10 cellular contexts compared by ENCODE assay signal in the genomic region with DNA sequence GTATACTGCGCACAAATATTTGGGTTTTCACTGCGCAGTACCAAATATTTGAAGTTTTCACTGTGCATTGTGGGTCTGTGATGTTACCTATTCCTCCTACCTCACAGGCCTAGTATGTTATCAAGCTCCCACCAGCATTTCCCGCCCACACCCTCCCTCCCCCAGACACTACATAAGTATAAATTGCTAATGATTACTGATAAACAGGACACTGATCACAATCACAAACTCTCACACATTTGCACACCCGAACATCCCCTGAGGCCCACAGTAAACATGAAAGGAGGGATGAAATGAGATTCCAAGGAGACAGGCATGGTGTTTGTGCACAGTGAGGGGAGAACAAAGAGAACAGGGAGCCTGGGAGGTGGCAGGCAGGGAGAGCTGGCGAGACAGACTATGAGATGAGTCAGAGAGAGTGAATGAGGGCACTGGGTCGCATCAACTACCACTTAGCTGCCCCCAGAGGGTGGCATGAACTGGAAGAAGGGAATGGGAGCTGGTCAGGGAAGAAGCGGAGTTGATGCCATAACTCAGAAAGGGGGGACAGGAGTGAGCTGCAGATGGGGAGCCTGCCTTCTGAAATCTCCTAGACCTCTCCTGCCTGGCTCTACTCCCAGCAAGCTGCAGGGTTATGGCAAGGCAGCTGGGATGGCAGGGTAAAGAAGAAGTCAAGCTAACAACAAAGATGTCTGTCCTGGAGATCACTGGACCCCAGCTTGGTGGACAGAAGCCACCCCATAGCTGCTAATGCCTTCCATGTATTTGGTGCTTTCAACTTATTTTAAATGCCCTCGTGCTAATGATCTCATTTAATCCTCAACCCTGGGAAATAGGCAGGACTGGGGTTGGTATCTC. TPM values are rescaled to one million over a fixed set of nuclear protein-coding genes. Genes with fewer than 3 reads are reported as not detected.
DNase-seq lines count a peak whose midpoint lies in the region; ATAC-seq and TF ChIP-seq lines count a peak whose summit lies in the region.
"Had no signal": no experiment of that assay in that cellular context is flagged by ENCODE, and none has a peak within 500 bp of the region (broad histone marks: within the 10 kb centered on the region; RNA-seq: fewer than 3 reads in every experiment).

No MANE protein-coding gene starts in this region.

- H3K27ac Mint-ChIP-seq in chondrocyte (ENCODE audit: unreplicated experiment) (peak overlapping the region; percentile 62), nephron progenitor cell (peak overlapping the region; percentile 68)

- H3K36me3 Mint-ChIP-seq in chondrocyte (ENCODE audit: low read depth) (peaks cover 6% of the 10 kb centered on the region), nephron progenitor cell (ENCODE audit: low read depth) (peaks cover 61% of the 10 kb centered on the region)
- H3K36me3 Mint-ChIP-seq: CD4-positive, alpha-beta memory T cell had no signal

- peak overlapping the region; percentile 7 for H3K4me3 Mint-ChIP-seq in chondrocyte (ENCODE audit: unreplicated experiment)
- peak overlapping the region; percentile 69 for H3K4me3 Mint-ChIP-seq in nephron progenitor cell

- H3K9ac ChIP-seq in BLaER1 treated with 17β-estradiol and CSF1 and Interleukin-3, amounts not matched to agents 10 nM and 100 nM = 0 out of 22 replicates have a peak overlapping the region, but pooled peaks of 2 of the 11 experiments have one; percentile 0 to 24

- 0 out of 22 replicates have a peak overlapping the region, but pooled peaks of 1 of the 11 experiments have one; percentile 0 for H3K27ac ChIP-seq in BLaER1 treated with 17β-estradiol and CSF1 and Interleukin-3, amounts not matched to agents 10 nM and 100 nM
- H3K27ac ChIP-seq in WERI-Rb-1 = no peak overlapping the region

- H3K4me3 ChIP-seq in BLaER1 treated with 17β-estradiol and CSF1 and Interleukin-3, amounts not matched to agents 10 nM and 100 nM = no peak overlapping the region
- no peak overlapping the region for H3K4me3 ChIP-seq in WERI-Rb-1 (ENCODE audit: low read depth, low read length)

- peaks cover 49 to 64% (median 55%) of the 10 kb centered on the region in 10 experiments for H3K4me1 ChIP-seq in BLaER1 treated with 17β-estradiol and CSF1 and Interleukin-3, amounts not matched to agents 10 nM and 100 nM

- peak; percentile 71 for DNase-seq in M059J (ENCODE audit: low read depth)
- DNase-seq in chondrocyte (ENCODE audit: low spot score) = no peak
- DNase-seq in nephron progenitor cell = no peak
- DNase-seq in NCI-H1092 (lab: John Stamatoyannopoulos, UW) = no peak
- no peak for DNase-seq in WERI-Rb-1
- DNase-seq: CD4-positive, alpha-beta memory T cell; stimulated activated naive CD4-positive, alpha-beta T cell treated with Interleukin-2 at 50 U/mL for 16 hours had no signal

- TF ChIP-seq CTCF in chondrocyte (IDR thresholded peaks at IDR 0.05) = no peak
- TF ChIP-seq CTCF in nephron progenitor cell (IDR thresholded peaks at IDR 0.05) = no peak
- TF ChIP-seq CTCF in WERI-Rb-1 (IDR thresholded peaks at IDR 0.05; ENCODE audit: low read depth, low read length) = no peak

- H3K9me3 ChIP-seq in BLaER1 treated with 17β-estradiol and CSF1 and Interleukin-3, amounts not matched to agents 10 nM and 100 nM (replicated peaks in 1 of 11) = no peaks in the 10 kb centered on the region
- no peaks in the 10 kb centered on the region for H3K9me3 ChIP-seq in WERI-Rb-1 (ENCODE audit: severe bottlenecking)

- ATAC-seq in GM18909 (IDR thresholded peaks at IDR 0.05; ENCODE audit: poor library complexity, unreplicated experiment) (no peak), HG03095 (IDR thresholded peaks at IDR 0.05; ENCODE audit: unreplicated experiment) (no peak)

- peaks cover 0 to 71% (median 21%) of the 10 kb centered on the region in 11 experiments; a peak in 13 of 22 replicates for H4K20me1 ChIP-seq in BLaER1 treated with 17β-estradiol and CSF1 and Interleukin-3, amounts not matched to agents 10 nM and 100 nM

- H3K27me3 Mint-ChIP-seq in chondrocyte (ENCODE audit: low read depth) (no peaks in the 10 kb centered on the region), nephron progenitor cell (ENCODE audit: low read depth, poor library complexity) (peaks cover 3% of the 10 kb centered on the region)
- H3K27me3 Mint-ChIP-seq: CD4-positive, alpha-beta memory T cell had no signal

- H3K4me1 Mint-ChIP-seq in chondrocyte (ENCODE audit: low read depth) (peaks cover 57% of the 10 kb centered on the region), nephron progenitor cell (peaks cover 50% of the 10 kb centered on the region)

- H3K9me3 Mint-ChIP-seq in chondrocyte (ENCODE audit: low read depth) (no peaks in the 10 kb centered on the region), nephron progenitor cell (no peaks in the 10 kb centered on the region)
- H3K9me3 Mint-ChIP-seq: CD4-positive, alpha-beta memory T cell had no signal

- H3K27me3 ChIP-seq in BLaER1 treated with 17β-estradiol and CSF1 and Interleukin-3, amounts not matched to agents 10 nM and 100 nM = no peaks in the 10 kb centered on the region
- H3K27me3 ChIP-seq in WERI-Rb-1 (ENCODE audit: insufficient read depth, low read depth, severe bottlenecking) = no peaks in the 10 kb centered on the region

- H3K36me3 ChIP-seq in BLaER1 treated with 17β-estradiol and CSF1 and Interleukin-3, amounts not matched to agents 10 nM and 100 nM = peaks cover 4 to 28% (median 12%) of the 10 kb centered on the region in 11 experiments; a peak in 16 of 22 replicates
- peaks cover 63% of the 10 kb centered on the region for H3K36me3 ChIP-seq in WERI-Rb-1

- peak overlapping the region; percentile 92 to 100 (median 99) for H3K4me2 ChIP-seq in BLaER1 treated with 17β-estradiol and CSF1 and Interleukin-3, amounts not matched to agents 10 nM and 100 nM

RNA-seq across cellular contexts. Expression of a gene that starts 5.2 kb away (rescaled TPM):
- total RNA-seq in M059J (2014; rRNA removed; shearing (Covaris generic)) = 6.3 and 11.1 TPM in 2 replicates
- total RNA-seq in chondrocyte = 34.4 to 38.6 TPM (median 37.3 TPM) in 3 replicates

RNA-seq across cellular contexts. Expression of a gene that starts 56.8 kb away (rescaled TPM):
- total RNA-seq in M059J (2014; rRNA removed; shearing (Covaris generic)) = 71.0 and 115 TPM in 2 replicates
- 148 to 162 TPM (median 153 TPM) in 3 replicates for total RNA-seq in chondrocyte
